In the genomic region with DNA sequence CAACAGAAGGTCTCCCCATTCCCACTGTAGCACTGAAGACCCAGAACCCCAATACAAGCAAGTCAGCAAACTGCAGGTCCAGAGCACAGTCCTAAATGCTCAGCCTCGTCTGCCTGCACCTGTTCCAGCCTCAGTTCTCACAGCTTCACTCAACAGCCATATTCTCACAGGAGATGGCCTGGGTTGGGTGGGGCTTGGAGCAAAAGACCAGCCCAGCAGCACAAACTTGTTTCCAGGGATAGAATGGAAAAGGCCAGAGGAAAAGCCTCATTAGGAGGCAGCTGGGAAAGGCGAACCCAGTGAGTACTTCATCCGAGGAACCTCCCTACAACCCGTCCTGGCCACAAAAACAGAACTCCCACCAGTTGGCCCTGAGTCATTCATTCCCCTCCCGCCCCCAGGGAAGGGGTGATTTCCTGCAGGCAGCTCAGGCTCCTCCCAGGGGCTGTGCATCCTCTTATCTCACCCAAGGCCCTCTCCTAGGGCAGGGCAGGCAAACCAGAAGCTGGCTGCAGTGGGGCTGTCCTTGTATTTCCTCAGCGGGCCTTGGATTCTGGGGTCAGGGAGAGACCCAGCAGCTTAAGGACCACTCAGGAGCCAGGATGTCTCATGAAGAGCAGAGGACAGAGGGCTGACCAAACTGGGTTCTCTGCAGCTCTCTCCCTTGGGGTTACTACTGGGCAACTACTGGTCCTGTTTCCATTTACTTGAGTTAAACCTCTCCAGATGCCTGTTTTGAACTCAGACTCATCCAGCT, we compare ENCODE assay signal across 9 cellular contexts. TPM values are rescaled to one million over a fixed set of nuclear protein-coding genes. Genes with fewer than 3 reads are reported as not detected.
DNase-seq lines count a peak whose midpoint lies in the region; ATAC-seq and FAIRE-seq lines count a peak whose summit lies in the region.
"Had no signal": no experiment of that assay in that cellular context is flagged by ENCODE, and none has a peak within 500 bp of the region (broad histone marks: within the 10 kb centered on the region; RNA-seq: fewer than 3 reads in every experiment).

No MANE protein-coding gene starts in this region.

- DNase-seq in activated T-cell treated with anti-CD3 and anti-CD28 coated beads for 24 hours (ENCODE audit: low read depth), result peak; percentile 54
- no peak for DNase-seq in activated T-cell treated with anti-CD3 and anti-CD28 coated beads, Interleukin-2, amount 50 U/mL, for 1 hour
- DNase-seq in activated CD4-positive, alpha-beta memory T cell treated with anti-CD3 and anti-CD28 coated beads for 36 hours, result peak; percentile 86
- peak; percentile 70 for DNase-seq in Right ventricle myocardium superior
- DNase-seq in stimulated activated CD4-positive, alpha-beta T cell treated with anti-CD3 and anti-CD28 coated beads, Interleukin-12 subunit alpha, Interleukin-12 subunit beta, amount 100 ng/mL, for 4 hours, result peak; percentile 51
- no peak for DNase-seq in GM19239 (ENCODE audit: insufficient read length, low spot score)
- DNase-seq in T-helper 9 cell, result no peak

- peaks cover 10% of the 10 kb centered on the region for H3K9me3 Mint-ChIP-seq in activated CD4-positive, alpha-beta memory T cell treated with anti-CD3 and anti-CD28 coated beads for 36 hours

- CTCF ChIA-PET in activated CD4-positive, alpha-beta memory T cell treated with anti-CD3 and anti-CD28 coated beads for 36 hours (lab: Charles Lee), result interaction anchor here (0.7 to 1.1 kb wide), 3 partner anchors 28 to 605 kb away, joined by 3 to 4 read pairs (median 3); partner anchors contain the start of genes CDC20 and ELOVL1

- H3K27ac Mint-ChIP-seq in activated CD4-positive, alpha-beta memory T cell treated with anti-CD3 and anti-CD28 coated beads for 36 hours, result no peak overlapping the region
- H3K27ac Mint-ChIP-seq: CD4-positive, alpha-beta T cell had no signal

- POLR2A ChIA-PET in activated CD4-positive, alpha-beta memory T cell treated with anti-CD3 and anti-CD28 coated beads for 36 hours (lab: Charles Lee), result interaction anchor here (2.3 kb wide), 1 partner anchor 28 kb away, joined by 9 read pairs; the partner anchor contains the start of gene CDC20

- no peak for FAIRE-seq in GM19239 (lab: Jason Lieb, UNC)

- H3K36me3 Mint-ChIP-seq in activated CD4-positive, alpha-beta memory T cell treated with anti-CD3 and anti-CD28 coated beads for 36 hours, result no peaks in the 10 kb centered on the region

- H3K4me3 Mint-ChIP-seq in activated CD4-positive, alpha-beta memory T cell treated with anti-CD3 and anti-CD28 coated beads for 36 hours, result no peak overlapping the region
- H3K4me3 Mint-ChIP-seq: CD4-positive, alpha-beta T cell had no signal

- ATAC-seq in Right ventricle myocardium superior (ENCODE audit: poor library complexity) (peak; percentile 66), GM19023 (IDR thresholded peaks at IDR 0.05; ENCODE audit: unreplicated experiment) (no peak)

- intact Hi-C loops in activated CD4-positive, alpha-beta memory T cell treated with anti-CD3 and anti-CD28 coated beads for 36 hours (cut with micrococcal nuclease), result no loop called here
- intact Hi-C loops in Right ventricle myocardium superior (cut with DNase I), result no loop called here

- H3K27me3 Mint-ChIP-seq in activated CD4-positive, alpha-beta memory T cell treated with anti-CD3 and anti-CD28 coated beads for 36 hours, result no peaks in the 10 kb centered on the region
- H3K27me3 Mint-ChIP-seq: CD4-positive, alpha-beta T cell had no signal

- peaks cover 9% of the 10 kb centered on the region for H3K4me1 Mint-ChIP-seq in activated CD4-positive, alpha-beta memory T cell treated with anti-CD3 and anti-CD28 coated beads for 36 hours (ENCODE audit: low read depth)

RNA-seq across cellular contexts. Expression of gene MPL, which starts 7.4 kb away (rescaled TPM):
- not detected for total RNA-seq in activated CD4-positive, alpha-beta memory T cell treated with anti-CD3 and anti-CD28 coated beads for 36 hours
- 0.40 TPM for total RNA-seq in Right ventricle myocardium superior
- total RNA-seq: CD4-positive, alpha-beta T cell had no signal

RNA-seq across cellular contexts. Expression of gene CDC20, which starts 28.6 kb away (rescaled TPM):
- 100 to 1,000 TPM; 152 to 155 TPM for total RNA-seq in activated CD4-positive, alpha-beta memory T cell treated with anti-CD3 and anti-CD28 coated beads for 36 hours
- 0.83 TPM for total RNA-seq in Right ventricle myocardium superior

RNA-seq across cellular contexts. Expression of gene TIE1, which starts 29.4 kb away (rescaled TPM):
- total RNA-seq in activated CD4-positive, alpha-beta memory T cell treated with anti-CD3 and anti-CD28 coated beads for 36 hours, result not detected
- 18.5 TPM for total RNA-seq in Right ventricle myocardium superior
- total RNA-seq: CD4-positive, alpha-beta T cell had no signal

RNA-seq across cellular contexts. Expression of gene ELOVL1, which starts 37.6 kb away (rescaled TPM):
- total RNA-seq in activated CD4-positive, alpha-beta memory T cell treated with anti-CD3 and anti-CD28 coated beads for 36 hours, result 10 to 100 TPM; 63.4 to 64.7 TPM
- total RNA-seq in Right ventricle myocardium superior, result 29.3 TPM

RNA-seq across cellular contexts. Expression of gene C1orf210, which starts 44.8 kb away (rescaled TPM):
- total RNA-seq in activated CD4-positive, alpha-beta memory T cell treated with anti-CD3 and anti-CD28 coated beads for 36 hours, result not detected
- not detected for total RNA-seq in Right ventricle myocardium superior
- total RNA-seq: CD4-positive, alpha-beta T cell had no signal

Comparison
In these comparisons a context has a peak if more than half of its experiments do, and no peak if none do; other contexts are left out.
1. DNase-seq: peak in activated T-cell treated with anti-CD3 and anti-CD28 coated beads for 24 hours (single experiment), activated CD4-positive, alpha-beta memory T cell treated with anti-CD3 and anti-CD28 coated beads for 36 hours (single experiment), Right ventricle myocardium superior (single experiment) and stimulated activated CD4-positive, alpha-beta T cell treated with anti-CD3 and anti-CD28 coated beads, Interleukin-12 subunit alpha, Interleukin-12 subunit beta, amount 100 ng/mL, for 4 hours (single experiment); none in activated T-cell treated with anti-CD3 and anti-CD28 coated beads, Interleukin-2, amount 50 U/mL, for 1 hour (single experiment), GM19239 (single experiment) and T-helper 9 cell (single experiment).
2. RNA of gene CDC20, which starts 28.6 kb away (total RNA-seq): 152 to 155 TPM in activated CD4-positive, alpha-beta memory T cell treated with anti-CD3 and anti-CD28 coated beads for 36 hours; 0.83 TPM in Right ventricle myocardium superior (single experiment); every median in the first group is over 10 times any median in the second.
3. RNA of gene TIE1, which starts 29.4 kb away (total RNA-seq): 18.5 TPM in Right ventricle myocardium superior (single experiment); not detected in activated CD4-positive, alpha-beta memory T cell treated with anti-CD3 and anti-CD28 coated beads for 36 hours; every median in the first group is over 10 times any median in the second.